Comparison of ENCODE assay signal across 22 cellular contexts in genomic region chr16:8752706-8753105, GRCh38. TPM values are rescaled to one million over a fixed set of nuclear protein-coding genes. Genes with fewer than 3 reads are reported as not detected.
DNase-seq lines count a peak whose midpoint lies in the region; ATAC-seq, FAIRE-seq and TF ChIP-seq lines count a peak whose summit lies in the region.
"Had no signal": no experiment of that assay in that cellular context is flagged by ENCODE, and none has a peak within 500 bp of the region (broad histone marks: within the 10 kb centered on the region; RNA-seq: fewer than 3 reads in every experiment).

No MANE protein-coding gene starts in this region.

- ATAC-seq in HepG2 = no peak
- ATAC-seq in right lobe of liver = no peak
- no peak for ATAC-seq in body of pancreas
- ATAC-seq in HG03521 (IDR thresholded peaks at IDR 0.05; ENCODE audit: unreplicated experiment) = no peak
- ATAC-seq in GM19324 (IDR thresholded peaks at IDR 0.05; ENCODE audit: low FRiP score, unreplicated experiment) = no peak
- no peak for ATAC-seq in GM18870 (IDR thresholded peaks at IDR 0.05; ENCODE audit: unreplicated experiment)
- ATAC-seq: GM12878 had no signal

- no peak overlapping the region for H3K4me2 ChIP-seq in HepG2 (ENCODE audit: low read depth, low read length)
- H3K4me2 ChIP-seq: BLaER1 treated with 17β-estradiol and CSF1 and Interleukin-3, amounts not matched to agents 10 nM and 100 nM had no signal

- DNase-seq in HepG2 (ENCODE audit: low spot score) (no peak), right lobe of liver (no peak), RWPE1 (ENCODE audit: low spot score) (no peak), body of pancreas (no peak), sigmoid colon (peak; percentile 28)
- DNase-seq: AML-193; BE2C; CD4-positive, alpha-beta T cell; CD8-positive, alpha-beta memory T cell; DMS 273 treated with DMSO at 0.1 percent for 48 hours; DMS79; GDM1; GOT3 had no signal

- H4K20me1 ChIP-seq in HepG2 (ENCODE audit: insufficient read depth, low read length) = no peaks in the 10 kb centered on the region
- H4K20me1 ChIP-seq: BLaER1 treated with 17β-estradiol and CSF1 and Interleukin-3, amounts not matched to agents 10 nM and 100 nM had no signal

- no peak overlapping the region for H3K9ac ChIP-seq in HepG2 (ENCODE audit: insufficient read depth, low read depth, low read length)
- H3K9ac ChIP-seq: BLaER1 treated with 17β-estradiol and CSF1 and Interleukin-3, amounts not matched to agents 10 nM and 100 nM had no signal

- intact Hi-C loops in HepG2 (cut with micrococcal nuclease; ENCODE audit: unreplicated experiment) = no loop called here
- intact Hi-C loops in right lobe of liver (cut with DNase I) = no loop called here
- intact Hi-C loops in body of pancreas (cut with DNase I) = no loop called here
- intact Hi-C loops in sigmoid colon (cut with DNase I) = no loop called here

- POLR2A ChIA-PET in HepG2 (lab: Yijun Ruan, JAX) = no interaction called here
- POLR2A ChIA-PET in RWPE1 (lab: Yijun Ruan, JAX; ENCODE audit: low non-redundant PET) = no interaction called here

- CTCF ChIA-PET in HepG2 (lab: Yijun Ruan, JAX; ENCODE audit: low intra/inter-chr PET ratio, low total read pairs) (no interaction called here), RWPE1 (lab: Yijun Ruan, JAX) (no interaction called here)

- no peak overlapping the region for H2AFZ ChIP-seq in HepG2 (ENCODE audit: low read length)

- H3K36me3 ChIP-seq in HepG2 (replicated peaks in 1 of 2; ENCODE audit: control insufficient read depth in 1 of 2, insufficient read depth in 2 of 2, low read length in 2 of 2) = peaks cover 21 to 50% of the 10 kb centered on the region in 2 experiments; a peak in 4 of 5 replicates
- H3K36me3 ChIP-seq in right lobe of liver = peaks cover 4 to 56% (median 28%) of the 10 kb centered on the region in 4 donors
- no peaks in the 10 kb centered on the region for H3K36me3 ChIP-seq in body of pancreas (replicated peaks in 1 of 2; ENCODE audit: insufficient read depth in 1 of 2, low read depth in 2 of 2)
- H3K36me3 ChIP-seq in sigmoid colon = peaks cover 0 to 1% (median 0%) of the 10 kb centered on the region in 4 donors
- H3K36me3 ChIP-seq: BE2C, HAP-1 had no signal

- BruUV-seq in HepG2 (replicated peaks; lab: Mats Ljungman, UMichigan) = no TSS peak

- no peak for TF ChIP-seq RAD21 in HepG2 (CRISPR knock-in tag; IDR thresholded peaks at IDR 0.05)

- H3K79me2 ChIP-seq in HepG2 (ENCODE audit: insufficient read depth, low read length) = no peaks in the 10 kb centered on the region

- in situ Hi-C loops in HepG2 (cut with HindIII; ENCODE audit: extremely low pct_ligation_motif_present, low pct_unique_long_range_greater_than_20kb) = no loop called here

- TF ChIP-seq POLR2A in HepG2 (IDR thresholded peaks at IDR 0.05; ENCODE audit: insufficient read depth in 1 of 2, low read depth in 2 of 2, low read length in 2 of 2) (no peak), right lobe of liver (IDR thresholded peaks at IDR 0.05) (no peak), body of pancreas (IDR thresholded peaks at IDR 0.05) (no peak), sigmoid colon (IDR thresholded peaks at IDR 0.05) (no peak)

- TF ChIP-seq EP300 in HepG2 (IDR thresholded peaks at IDR 0.05; ENCODE audit: low read depth in 2 of 2, low read length in 2 of 2) (no peak), HepG2 (CRISPR knock-in tag; IDR thresholded peaks at IDR 0.05; ENCODE audit: borderline replicate concordance) (no peak), sigmoid colon (IDR thresholded peaks at IDR 0.05) (no peak)

- 43% methylated on average over 2 of the region's 2 CpGs for WGBS in HepG2 (ENCODE audit: low lambda C conversion rate)
- 43% methylated on average over 2 of the region's 2 CpGs for WGBS in right lobe of liver (ENCODE audit: insufficient coverage, low coverage, low lambda C conversion rate, missing lambda C conversion rate)
- 21 to 27% methylated on average over 2 of the region's 2 CpGs for WGBS in body of pancreas, 2 donors
- 44 to 47% methylated on average over 2 of the region's 2 CpGs for WGBS in sigmoid colon, 2 donors

- H3K4me1 ChIP-seq in HepG2 (ENCODE audit: insufficient read depth, low read length) = peaks cover 11% of the 10 kb centered on the region
- no peaks in the 10 kb centered on the region for H3K4me1 ChIP-seq in right lobe of liver
- H3K4me1 ChIP-seq in body of pancreas = peaks cover 33% of the 10 kb centered on the region
- peaks cover 0 to 13% (median 10%) of the 10 kb centered on the region in 4 donors for H3K4me1 ChIP-seq in sigmoid colon
- H3K4me1 ChIP-seq: BE2C, HAP-1 had no signal

- FAIRE-seq in HepG2 (lab: Jason Lieb, UNC) = no peak
- FAIRE-seq: A549, D721Med, GM12878, H54 had no signal

- H3K9me3 ChIP-seq in HepG2 (ENCODE audit: low read length) (no peaks in the 10 kb centered on the region), right lobe of liver (no peaks in the 10 kb centered on the region), body of pancreas (no peaks in the 10 kb centered on the region), sigmoid colon (no peaks in the 10 kb centered on the region)
- H3K9me3 ChIP-seq: A549; BE2C; BLaER1 treated with 17β-estradiol and CSF1 and Interleukin-3, amounts not matched to agents 10 nM and 100 nM; HAP-1 had no signal

- H3K27ac ChIP-seq in HepG2 (ENCODE audit: extremely low read length, insufficient read depth, low read length) (no peak overlapping the region), right lobe of liver (no peak overlapping the region), RWPE1 (peak overlapping the region; percentile 40; the same call in 1 of the 2 replicates), body of pancreas (peak overlapping the region; percentile 37 to 75 (median 54)), sigmoid colon (no peak overlapping the region)
- H3K27ac ChIP-seq: BLaER1 treated with 17β-estradiol and CSF1 and Interleukin-3, amounts not matched to agents 10 nM and 100 nM had no signal

- H3K27me3 ChIP-seq in HepG2 (ENCODE audit: control insufficient read depth in 1 of 2, insufficient read depth in 2 of 2, low read length in 2 of 2) = no peaks in the 10 kb centered on the region
- no peaks in the 10 kb centered on the region for H3K27me3 ChIP-seq in right lobe of liver
- no peaks in the 10 kb centered on the region for H3K27me3 ChIP-seq in body of pancreas
- no peaks in the 10 kb centered on the region for H3K27me3 ChIP-seq in sigmoid colon
- H3K27me3 ChIP-seq: BE2C; BLaER1 treated with 17β-estradiol and CSF1 and Interleukin-3, amounts not matched to agents 10 nM and 100 nM had no signal

- TF ChIP-seq CTCF in HepG2 (CRISPR knock-in tag; IDR thresholded peaks at IDR 0.05) = no peak
- TF ChIP-seq CTCF in right lobe of liver (IDR thresholded peaks at IDR 0.05) = no peak
- no peak for TF ChIP-seq CTCF in RWPE1 (conservative IDR thresholded peaks at IDR 0.05; ENCODE audit: low read depth)
- TF ChIP-seq CTCF in body of pancreas (IDR thresholded peaks at IDR 0.05) = no peak
- no peak for TF ChIP-seq CTCF in sigmoid colon (IDR thresholded peaks at IDR 0.05)

- H3K4me3 ChIP-seq in HepG2 (replicated peaks in 1 of 3; ENCODE audit: insufficient read depth in 1 of 3, low read depth in 2 of 3, low read length in 3 of 3) (no peak overlapping the region), right lobe of liver (no peak overlapping the region), body of pancreas (no peak overlapping the region), sigmoid colon (no peak overlapping the region)
- H3K4me3 ChIP-seq: A549; BLaER1 treated with 17β-estradiol and CSF1 and Interleukin-3, amounts not matched to agents 10 nM and 100 nM; GM12878; HAP-1 had no signal

RNA-seq across cellular contexts. Expression of gene TMEM186, which starts 44.7 kb away (rescaled TPM):
- total RNA-seq in HepG2 (2016; rRNA removed; fragmentation: Illumina TruSeq; extraction: Trizol) = 19.2 and 19.3 TPM in 2 replicates
- 4.9 and 5.3 TPM in 2 replicates for total RNA-seq in HepG2 (2016; cell fraction: cytosol; rRNA removed; fragmentation: Illumina TruSeq; extraction: Trizol; ENCODE audit: low read depth)
- total RNA-seq in HepG2 (2016; cell fraction: insoluble cytoplasmic fraction; rRNA removed; fragmentation: Illumina TruSeq; extraction: Trizol) = 18.1 and 21.2 TPM in 2 replicates
- total RNA-seq in HepG2 (2016; cell fraction: membrane; rRNA removed; fragmentation: Illumina TruSeq; extraction: Trizol) = 9.4 TPM in 2 replicates
- 10.8 and 14.1 TPM in 2 replicates for total RNA-seq in HepG2 (2016; cell fraction: nucleus; rRNA removed; fragmentation: Illumina TruSeq; extraction: Trizol)
- polyA plus RNA-seq in HepG2 (2011; rRNA removed) = 16.2 and 16.6 TPM in 2 replicates
- polyA plus RNA-seq in HepG2 (2011; cell fraction: cytosol; rRNA removed) = 17.9 and 19.7 TPM in 2 replicates
- 7.4 and 11.7 TPM in 2 replicates for polyA plus RNA-seq in HepG2 (2011; cell fraction: nucleus; rRNA removed)
- 19.9 and 20.0 TPM in 2 replicates for polyA plus RNA-seq in HepG2 (2012)
- polyA plus RNA-seq in HepG2 (2016; cell fraction: cytosol; fragmentation: Illumina TruSeq; extraction: Trizol; ENCODE audit: low read depth) = 4.0 and 4.6 TPM in 2 replicates
- polyA plus RNA-seq in HepG2 (2016; cell fraction: insoluble cytoplasmic fraction; fragmentation: Illumina TruSeq; extraction: Trizol; ENCODE audit: low read depth) = 23.9 and 26.4 TPM in 2 replicates
- polyA plus RNA-seq in HepG2 (2016; cell fraction: membrane; fragmentation: Illumina TruSeq; extraction: Trizol; ENCODE audit: low read depth) = 8.6 and 8.7 TPM in 2 replicates
- polyA plus RNA-seq in HepG2 (2016; cell fraction: nucleus; fragmentation: Illumina TruSeq; extraction: Trizol; ENCODE audit: insufficient read depth, low read depth) = 25.3 and 26.3 TPM in 2 replicates
- polyA minus RNA-seq in HepG2 (2011; rRNA and poly(A)+ RNA removed; ENCODE audit: low replicate concordance) = 14.0 and 14.7 TPM in 2 replicates
- polyA minus RNA-seq in HepG2 (2011; cell fraction: cytosol; rRNA and poly(A)+ RNA removed) = 4.7 and 5.1 TPM in 2 replicates
- polyA minus RNA-seq in HepG2 (2011; cell fraction: nucleus; rRNA and poly(A)+ RNA removed) = 5.2 and 6.5 TPM in 2 replicates
- total RNA-seq in right lobe of liver = 1 to 10 TPM; 5.0 to 9.4 (median 6.9) TPM
- total RNA-seq in body of pancreas = 1 to 10 TPM in 1 of 2 donors, under 1 TPM in 1; 0.99 to 3.6 TPM
- total RNA-seq in sigmoid colon = 10 to 100 TPM in 2 of 4 donors, 1 to 10 TPM in 2; 1.9 to 13.3 (median 8.7) TPM
- 10 to 100 TPM in 1 of 3 donors, 1 to 10 TPM in 2; 9.0 to 13.9 (median 9.9) TPM for polyA plus RNA-seq in sigmoid colon

RNA-seq across cellular contexts. Expression of gene PMM2, which starts 44.9 kb away (rescaled TPM):
- total RNA-seq in HepG2 (2016; rRNA removed; fragmentation: Illumina TruSeq; extraction: Trizol) (93.7 and 100 TPM in 2 replicates), right lobe of liver (10 to 100 TPM; 18.6 to 47.8 (median 39.0) TPM), body of pancreas (100 to 1,000 TPM in 1 of 2 donors, 10 to 100 TPM in 1; 34.8 to 127 TPM), sigmoid colon (10 to 100 TPM; 13.6 to 22.1 (median 18.4) TPM)
- 13.5 and 14.5 TPM in 2 replicates for total RNA-seq in HepG2 (2016; cell fraction: cytosol; rRNA removed; fragmentation: Illumina TruSeq; extraction: Trizol; ENCODE audit: low read depth)
- total RNA-seq in HepG2 (2016; cell fraction: insoluble cytoplasmic fraction; rRNA removed; fragmentation: Illumina TruSeq; extraction: Trizol) = 86.4 and 94.6 TPM in 2 replicates
- total RNA-seq in HepG2 (2016; cell fraction: membrane; rRNA removed; fragmentation: Illumina TruSeq; extraction: Trizol) = 34.1 and 38.1 TPM in 2 replicates
- 95.2 and 107 TPM in 2 replicates for total RNA-seq in HepG2 (2016; cell fraction: nucleus; rRNA removed; fragmentation: Illumina TruSeq; extraction: Trizol)
- polyA plus RNA-seq in HepG2 (2011; rRNA removed) (50.5 and 52.2 TPM in 2 replicates), sigmoid colon (10 to 100 TPM; 29.8 to 52.4 (median 33.6) TPM)
- 38.6 and 40.1 TPM in 2 replicates for polyA plus RNA-seq in HepG2 (2011; cell fraction: cytosol; rRNA removed)
- polyA plus RNA-seq in HepG2 (2011; cell fraction: nucleus; rRNA removed) = 58.3 and 59.2 TPM in 2 replicates
- 46.5 and 55.2 TPM in 2 replicates for polyA plus RNA-seq in HepG2 (2012)
- 9.4 and 10.2 TPM in 2 replicates for polyA plus RNA-seq in HepG2 (2016; cell fraction: cytosol; fragmentation: Illumina TruSeq; extraction: Trizol; ENCODE audit: low read depth)
- polyA plus RNA-seq in HepG2 (2016; cell fraction: insoluble cytoplasmic fraction; fragmentation: Illumina TruSeq; extraction: Trizol; ENCODE audit: low read depth) = 85.4 and 97.6 TPM in 2 replicates
- 26.6 and 29.3 TPM in 2 replicates for polyA plus RNA-seq in HepG2 (2016; cell fraction: membrane; fragmentation: Illumina TruSeq; extraction: Trizol; ENCODE audit: low read depth)
- 91.3 and 91.5 TPM in 2 replicates for polyA plus RNA-seq in HepG2 (2016; cell fraction: nucleus; fragmentation: Illumina TruSeq; extraction: Trizol; ENCODE audit: insufficient read depth, low read depth)
- 21.7 and 40.5 TPM in 2 replicates for polyA minus RNA-seq in HepG2 (2011; rRNA and poly(A)+ RNA removed; ENCODE audit: low replicate concordance)
- 18.1 and 22.2 TPM in 2 replicates for polyA minus RNA-seq in HepG2 (2011; cell fraction: cytosol; rRNA and poly(A)+ RNA removed)
- 126 and 133 TPM in 2 replicates for polyA minus RNA-seq in HepG2 (2011; cell fraction: nucleus; rRNA and poly(A)+ RNA removed)

Comparison
In these comparisons a context has a peak if more than half of its experiments do, and no peak if none do; other contexts are left out.
1. H3K27ac ChIP-seq: peak in RWPE1 (single experiment) and body of pancreas (4 of 4); none in HepG2 (single experiment), right lobe of liver (0 of 3) and sigmoid colon (0 of 4).